In the genomic region with DNA sequence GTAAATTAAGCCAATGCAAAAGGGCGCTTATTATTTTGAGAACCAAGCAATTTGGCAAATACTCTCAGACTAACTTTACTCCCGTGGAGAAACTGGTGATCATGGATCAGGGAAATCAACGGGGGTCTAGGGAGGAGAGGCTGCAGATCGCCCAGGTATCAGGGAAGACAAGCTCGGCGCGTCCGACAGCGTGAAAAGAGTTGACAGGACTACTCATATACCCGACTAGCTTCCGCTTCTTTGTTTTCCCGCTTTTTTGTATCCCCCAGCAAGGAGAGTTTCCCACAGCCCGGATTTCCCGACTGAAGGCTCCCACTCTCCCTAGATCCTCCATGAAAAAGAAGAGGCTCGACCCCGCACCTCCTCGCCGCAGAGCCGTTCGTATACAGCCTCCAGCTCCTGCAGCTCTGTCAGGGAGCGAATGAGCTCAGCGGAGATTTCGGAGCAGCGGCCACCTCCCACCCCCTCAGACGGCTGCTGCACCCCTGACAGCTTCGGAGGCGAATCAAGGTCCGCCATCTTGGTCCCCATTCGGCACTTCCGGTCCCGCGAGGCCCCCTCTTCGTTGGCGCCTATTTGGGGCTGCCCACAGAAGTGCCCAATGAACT, we compare ENCODE assay signal across 8 cellular contexts.
DNase-seq lines count a peak whose midpoint lies in the region; ATAC-seq and TF ChIP-seq lines count a peak whose summit lies in the region.

Gene COG4, minus strand, starts transcription at position 542 of the 608 bp plus-strand sequence. Its CDS starts 11 bp downstream, at position 531.

- in situ Hi-C loops in GM13977 (cut with MboI; ENCODE audit: low pct_unique_long_range_greater_than_20kb, low sequenced_read_pairs, unreplicated experiment) = no loop called here

- H3K27ac ChIP-seq in caudate nucleus (ENCODE audit: low read depth, low read length) = peak within 1 kb of the TSS; percentile 89

- peak; percentile 87 for DNase-seq in GM13977 (ENCODE audit: low spot score)
- peak; percentile 86 for DNase-seq in NCI-H2227 (lab: John Stamatoyannopoulos, UW; ENCODE audit: unreplicated experiment)
- peak; percentile 84 for DNase-seq in activated CD4-positive, CD25-positive, alpha-beta regulatory T cell treated with anti-CD3 and anti-CD28 coated beads, Interleukin-2, amount 50 U/mL, for 16 hours (ENCODE audit: low read depth, low spot score)
- DNase-seq in caudate nucleus (lab: John Stamatoyannopoulos, UW) = peak in 60 of 61 donors; percentile 16 to 91 (median 77)
- DNase-seq in inferior parietal cortex (ENCODE audit: extremely low spot score) = peak; percentile 90
- DNase-seq in stimulated activated CD4-positive, alpha-beta T cell treated with anti-CD3 and anti-CD28 coated beads, Interleukin-12 subunit alpha, Interleukin-12 subunit beta, amount 100 ng/mL, for 24 hours (ENCODE audit: low read depth in 2 of 2) = peak; percentile 83 to 89
- no peak for DNase-seq in globus pallidus (ENCODE audit: low spot score)

- peak; percentile 59 for ATAC-seq in HG02943 (IDR thresholded peaks at IDR 0.05; ENCODE audit: low read depth, unreplicated experiment)

- TF ChIP-seq CTCF in GM13977 (IDR thresholded peaks at IDR 0.05; ENCODE audit: extremely low read depth, insufficient read depth, missing control alignments) = no peak
